In genomic region chr19:18309525-18310064, GRCh38 we compare ENCODE assay signal across 17 cellular contexts. TPM values are rescaled to one million over a fixed set of nuclear protein-coding genes. Genes with fewer than 3 reads are reported as not detected.
"Had no signal": no experiment of that assay in that cellular context is flagged by ENCODE, and none has a peak within 500 bp of the region (broad histone marks: within the 10 kb centered on the region; RNA-seq: fewer than 3 reads in every experiment).

No MANE protein-coding gene starts in this region.

- ATAC-seq: activated CD8-positive, alpha-beta T cell treated with anti-CD3 and anti-CD28 coated beads for 36 hours; effector memory CD8-positive, alpha-beta T cell; left ventricle myocardium superior; naive thymus-derived CD8-positive, alpha-beta T cell; stimulated activated naive CD8-positive, alpha-beta T cell treated with anti-CD3 and anti-CD28 coated beads, Interleukin-15, Interleukin-2, amounts not matched to agents 100 U/mL and 50 U/mL, for 24 hours; WTC11 had no signal

- FAIRE-seq: astrocyte, bronchial epithelial cell, TTC549 had no signal

- H3K27me3 ChIP-seq: foreskin keratinocyte, neutrophil, upper lobe of left lung had no signal

- DNase-seq: activated CD4-positive, alpha-beta T cell treated with anti-CD3 and anti-CD28 coated beads for 4 hours; activated CD8-positive, alpha-beta memory T cell treated with anti-CD3 and anti-CD28 coated beads, Interleukin-2, amount 50 U/mL, for 48 hours; activated CD8-positive, alpha-beta T cell treated with anti-CD3 and anti-CD28 coated beads for 36 hours; effector memory CD8-positive, alpha-beta T cell; foreskin keratinocyte; glutamatergic neuron; kidney glomerular epithelial cell; left ventricle myocardium superior; naive thymus-derived CD8-positive, alpha-beta T cell; stimulated activated naive CD8-positive, alpha-beta T cell treated with anti-CD3 and anti-CD28 coated beads, Interleukin-15, Interleukin-2, amounts not matched to agents 100 U/mL and 50 U/mL, for 24 hours had no signal

- H3K4me3 ChIP-seq: skin epidermis, upper lobe of left lung had no signal

- H3K9me3 ChIP-seq: neutrophil, upper lobe of left lung had no signal

- H3K27ac ChIP-seq: foreskin keratinocyte, neutrophil had no signal

RNA-seq across cellular contexts. Expression of gene IQCN, which starts 35.3 kb away (rescaled TPM):
- total RNA-seq: bronchial epithelial cell had no signal
- polyA plus RNA-seq: foreskin keratinocyte had no signal
